ENCODE assay signal across 13 cellular contexts in genomic region chr14:102764220-102764671, GRCh38. TPM values are rescaled to one million over a fixed set of nuclear protein-coding genes. Genes with fewer than 3 reads are reported as not detected.
A peak's percentile ranks its signal among the peaks of the same experiment; 100 is the strongest.
DNase-seq lines count a peak whose midpoint lies in the region; ATAC-seq lines count a peak whose summit lies in the region.
"Had no signal": no experiment of that assay in that cellular context is flagged by ENCODE, and none has a peak within 500 bp of the region (broad histone marks: within the 10 kb centered on the region; RNA-seq: fewer than 3 reads in every experiment).

No MANE protein-coding gene starts in this region.

- no peaks in the 10 kb centered on the region for H3K36me3 ChIP-seq in H7 (replicated peaks; ENCODE audit: control insufficient read depth, insufficient read depth, low read length)
- H3K36me3 ChIP-seq: WERI-Rb-1 had no signal

- no peak overlapping the region for H3K4me3 ChIP-seq in H7 (ENCODE audit: insufficient read depth, low read depth, low read length)
- H3K4me3 ChIP-seq: lung had no signal

- no peak overlapping the region for H3K27ac Mint-ChIP-seq in activated T-cell treated with anti-CD3 and anti-CD28 coated beads, Interleukin-2, amount 50 U/mL, for 24 hours

- no peak overlapping the region for H3K4me3 Mint-ChIP-seq in activated T-cell treated with anti-CD3 and anti-CD28 coated beads, Interleukin-2, amount 50 U/mL, for 24 hours

- DNase-seq in D341Med (ENCODE audit: low spot score): peak; percentile 24
- DNase-seq in H7: peak; percentile 37
- no peak for DNase-seq in stimulated activated CD4-positive, alpha-beta T cell treated with anti-CD3 and anti-CD28 coated beads, Interleukin-2, amount 100 ng/mL, for 48 hours
- DNase-seq in middle frontal gyrus (ENCODE audit: extremely low spot score, low spot score): no peak
- DNase-seq in NCI-H69 (lab: John Stamatoyannopoulos, UW): no peak
- no peak for DNase-seq in activated T-cell treated with anti-CD3 and anti-CD28 coated beads, Interleukin-2, amount 50 U/mL, for 24 hours
- DNase-seq: activated effector memory CD4-positive, alpha-beta T cell treated with Interleukin-2 at 50 U/mL for 16 hours; foreskin melanocyte; NCI-H1105; WERI-Rb-1 had no signal

- ATAC-seq in GM19023 (IDR thresholded peaks at IDR 0.05; ENCODE audit: unreplicated experiment) (peak; percentile 55), HG03432 (IDR thresholded peaks at IDR 0.05; ENCODE audit: unreplicated experiment) (peak; percentile 66)

- no peaks in the 10 kb centered on the region for H3K9me3 Mint-ChIP-seq in activated T-cell treated with anti-CD3 and anti-CD28 coated beads, Interleukin-2, amount 50 U/mL, for 24 hours

- H3K27me3 ChIP-seq in H7 (ENCODE audit: control insufficient read depth, insufficient read depth, low read length): 0 out of 2 replicates have a peak, but pooled peaks cover 1% of the 10 kb centered on the region

- H3K4me1 Mint-ChIP-seq in activated T-cell treated with anti-CD3 and anti-CD28 coated beads, Interleukin-2, amount 50 U/mL, for 24 hours (ENCODE audit: low read depth): peaks cover 9% of the 10 kb centered on the region

- H3K27me3 Mint-ChIP-seq in activated T-cell treated with anti-CD3 and anti-CD28 coated beads, Interleukin-2, amount 50 U/mL, for 24 hours: peaks cover 3% of the 10 kb centered on the region

- H3K36me3 Mint-ChIP-seq in activated T-cell treated with anti-CD3 and anti-CD28 coated beads, Interleukin-2, amount 50 U/mL, for 24 hours (ENCODE audit: low read depth): no peaks in the 10 kb centered on the region

RNA-seq across cellular contexts. Expression of gene TRAF3, which starts 13.0 kb away (rescaled TPM):
- 5.5 and 11.5 TPM in 2 replicates for total RNA-seq in H7 (2014; rRNA removed; shearing (Covaris generic))

Comparison
In these comparisons a context has a peak if more than half of its experiments do, and no peak if none do; other contexts are left out.
1. DNase-seq: peak in D341Med (single experiment) and H7 (single experiment); none in stimulated activated CD4-positive, alpha-beta T cell treated with anti-CD3 and anti-CD28 coated beads, Interleukin-2, amount 100 ng/mL, for 48 hours (0 of 2), middle frontal gyrus (single experiment), NCI-H69 (single experiment) and activated T-cell treated with anti-CD3 and anti-CD28 coated beads, Interleukin-2, amount 50 U/mL, for 24 hours (single experiment).